In the genomic region with DNA sequence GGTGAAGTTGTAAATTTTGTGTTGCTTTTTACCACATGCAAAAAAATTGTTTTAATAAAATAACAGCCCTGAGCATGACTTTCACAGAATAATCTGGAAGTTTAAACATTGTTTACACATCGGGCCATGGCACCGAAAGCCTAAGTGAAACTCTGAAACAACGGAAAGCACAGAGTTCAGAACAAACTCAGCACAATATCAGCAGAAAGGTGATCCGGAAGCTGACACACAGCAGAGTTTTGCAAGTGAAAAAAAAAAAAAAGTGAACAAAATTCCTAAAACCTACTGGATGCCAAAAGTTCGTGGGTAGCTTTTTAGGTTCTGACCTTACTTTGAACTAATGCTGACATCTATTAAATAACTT, we compare ENCODE assay signal across 1 cellular context.
TF ChIP-seq lines count a peak whose summit lies in the region.

No MANE protein-coding gene starts in this region.

TF ChIP-seq in GM23338, 12 proteins besides CTCF, POLR2A, EP300 and RAD21 (continued from another document):
- TF ChIP-seq, protein P1, sequence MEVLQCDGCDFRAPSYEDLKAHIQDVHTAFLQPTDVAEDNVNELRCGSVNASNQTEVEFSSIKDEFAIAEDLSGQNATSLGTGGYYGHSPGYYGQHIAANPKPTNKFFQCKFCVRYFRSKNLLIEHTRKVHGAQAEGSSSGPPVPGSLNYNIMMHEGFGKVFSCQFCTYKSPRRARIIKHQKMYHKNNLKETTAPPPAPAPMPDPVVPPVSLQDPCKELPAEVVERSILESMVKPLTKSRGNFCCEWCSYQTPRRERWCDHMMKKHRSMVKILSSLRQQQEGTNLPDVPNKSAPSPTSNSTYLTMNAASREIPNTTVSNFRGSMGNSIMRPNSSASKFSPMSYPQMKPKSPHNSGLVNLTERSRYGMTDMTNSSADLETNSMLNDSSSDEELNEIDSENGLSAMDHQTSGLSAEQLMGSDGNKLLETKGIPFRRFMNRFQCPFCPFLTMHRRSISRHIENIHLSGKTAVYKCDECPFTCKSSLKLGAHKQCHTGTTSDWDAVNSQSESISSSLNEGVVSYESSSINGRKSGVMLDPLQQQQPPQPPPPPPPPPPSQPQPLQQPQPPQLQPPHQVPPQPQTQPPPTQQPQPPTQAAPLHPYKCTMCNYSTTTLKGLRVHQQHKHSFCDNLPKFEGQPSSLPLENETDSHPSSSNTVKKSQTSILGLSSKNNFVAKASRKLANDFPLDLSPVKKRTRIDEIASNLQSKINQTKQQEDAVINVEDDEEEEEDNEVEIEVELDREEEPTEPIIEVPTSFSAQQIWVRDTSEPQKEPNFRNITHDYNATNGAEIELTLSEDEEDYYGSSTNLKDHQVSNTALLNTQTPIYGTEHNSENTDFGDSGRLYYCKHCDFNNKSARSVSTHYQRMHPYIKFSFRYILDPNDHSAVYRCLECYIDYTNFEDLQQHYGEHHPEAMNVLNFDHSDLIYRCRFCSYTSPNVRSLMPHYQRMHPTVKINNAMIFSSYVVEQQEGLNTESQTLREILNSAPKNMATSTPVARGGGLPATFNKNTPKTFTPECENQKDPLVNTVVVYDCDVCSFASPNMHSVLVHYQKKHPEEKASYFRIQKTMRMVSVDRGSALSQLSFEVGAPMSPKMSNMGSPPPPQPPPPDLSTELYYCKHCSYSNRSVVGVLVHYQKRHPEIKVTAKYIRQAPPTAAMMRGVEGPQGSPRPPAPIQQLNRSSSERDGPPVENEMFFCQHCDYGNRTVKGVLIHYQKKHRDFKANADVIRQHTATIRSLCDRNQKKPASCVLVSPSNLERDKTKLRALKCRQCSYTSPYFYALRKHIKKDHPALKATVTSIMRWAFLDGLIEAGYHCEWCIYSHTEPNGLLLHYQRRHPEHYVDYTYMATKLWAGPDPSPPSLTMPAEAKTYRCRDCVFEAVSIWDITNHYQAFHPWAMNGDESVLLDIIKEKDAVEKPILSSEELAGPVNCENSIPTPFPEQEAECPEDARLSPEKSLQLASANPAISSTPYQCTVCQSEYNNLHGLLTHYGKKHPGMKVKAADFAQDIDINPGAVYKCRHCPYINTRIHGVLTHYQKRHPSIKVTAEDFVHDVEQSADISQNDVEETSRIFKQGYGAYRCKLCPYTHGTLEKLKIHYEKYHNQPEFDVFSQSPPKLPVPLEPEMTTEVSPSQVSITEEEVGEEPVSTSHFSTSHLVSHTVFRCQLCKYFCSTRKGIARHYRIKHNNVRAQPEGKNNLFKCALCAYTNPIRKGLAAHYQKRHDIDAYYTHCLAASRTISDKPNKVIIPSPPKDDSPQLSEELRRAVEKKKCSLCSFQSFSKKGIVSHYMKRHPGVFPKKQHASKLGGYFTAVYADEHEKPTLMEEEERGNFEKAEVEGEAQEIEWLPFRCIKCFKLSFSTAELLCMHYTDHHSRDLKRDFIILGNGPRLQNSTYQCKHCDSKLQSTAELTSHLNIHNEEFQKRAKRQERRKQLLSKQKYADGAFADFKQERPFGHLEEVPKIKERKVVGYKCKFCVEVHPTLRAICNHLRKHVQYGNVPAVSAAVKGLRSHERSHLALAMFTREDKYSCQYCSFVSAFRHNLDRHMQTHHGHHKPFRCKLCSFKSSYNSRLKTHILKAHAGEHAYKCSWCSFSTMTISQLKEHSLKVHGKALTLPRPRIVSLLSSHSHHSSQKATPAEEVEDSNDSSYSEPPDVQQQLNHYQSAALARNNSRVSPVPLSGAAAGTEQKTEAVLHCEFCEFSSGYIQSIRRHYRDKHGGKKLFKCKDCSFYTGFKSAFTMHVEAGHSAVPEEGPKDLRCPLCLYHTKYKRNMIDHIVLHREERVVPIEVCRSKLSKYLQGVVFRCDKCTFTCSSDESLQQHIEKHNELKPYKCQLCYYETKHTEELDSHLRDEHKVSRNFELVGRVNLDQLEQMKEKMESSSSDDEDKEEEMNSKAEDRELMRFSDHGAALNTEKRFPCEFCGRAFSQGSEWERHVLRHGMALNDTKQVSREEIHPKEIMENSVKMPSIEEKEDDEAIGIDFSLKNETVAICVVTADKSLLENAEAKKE (CRISPR knock-in tag; IDR thresholded peaks at IDR 0.05), result no peak
- TF ChIP-seq NANOG (IDR thresholded peaks at IDR 0.05; ENCODE audit: borderline replicate concordance), result no peak
- no peak for TF ChIP-seq EZH2 (IDR thresholded peaks at IDR 0.05; ENCODE audit: low read depth, unreplicated experiment)
